28 cellular contexts compared by ENCODE assay signal in the genomic region with DNA sequence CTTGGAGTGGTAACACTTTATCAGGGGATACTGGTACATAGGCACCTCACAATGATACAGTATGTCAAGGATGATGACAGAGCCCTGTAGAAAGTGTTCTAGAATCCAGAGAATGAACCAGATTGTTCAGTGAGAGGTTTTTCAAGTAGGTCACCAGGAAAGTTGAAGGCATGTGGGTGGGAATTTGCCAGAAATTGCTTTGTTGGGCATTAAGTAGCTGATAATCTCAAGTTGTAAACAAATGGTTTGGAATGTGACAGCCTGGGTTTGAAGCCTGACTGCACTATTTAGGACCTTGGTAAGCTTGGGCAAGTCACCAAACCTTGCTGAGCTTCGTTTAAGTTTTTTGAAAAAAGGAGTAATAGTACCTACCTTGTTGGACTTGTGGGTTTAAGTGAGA.
"Had no signal": no experiment of that assay in that cellular context is flagged by ENCODE, and none has a peak within 500 bp of the region (broad histone marks: within the 10 kb centered on the region; RNA-seq: fewer than 3 reads in every experiment).

No MANE protein-coding gene starts in this region.

- H3K4me3 ChIP-seq: colonic mucosa, gastroesophageal sphincter, heart left ventricle, hepatocyte, lung, neural progenitor cell, prostate gland, right atrium auricular region, thoracic aorta, tibial nerve, vagina had no signal

- H3K9me3 Mint-ChIP-seq: dendritic cell treated with granulocyte-macrophage colony-stimulating factor and Interleukin-4, amounts not matched to agents 40 ng/mL and 50 ng/mL, for 4 days had no signal

- H3K4me1 ChIP-seq: colonic mucosa, foreskin keratinocyte, neural progenitor cell, prostate gland had no signal

- H2AFZ ChIP-seq: hepatocyte, neural progenitor cell had no signal

- H3K27me3 Mint-ChIP-seq: dendritic cell treated with granulocyte-macrophage colony-stimulating factor and Interleukin-4, amounts not matched to agents 40 ng/mL and 50 ng/mL, for 4 days had no signal

- H3K27ac Mint-ChIP-seq: dendritic cell treated with granulocyte-macrophage colony-stimulating factor and Interleukin-4, amounts not matched to agents 40 ng/mL and 50 ng/mL, for 4 days; endodermal cell; memory B cell; naive thymus-derived CD4-positive, alpha-beta T cell; nephron; neural progenitor cell; stimulated activated memory B cell treated with anti-CD40 and anti-IgM and Interleukin-4, amounts not matched to agents 10 μg/mL and 1 μg/mL and 100 μg/mL, for 72 hours had no signal

- H3K4me3 Mint-ChIP-seq: dendritic cell treated with granulocyte-macrophage colony-stimulating factor and Interleukin-4, amounts not matched to agents 40 ng/mL and 50 ng/mL, for 4 days; endodermal cell; memory B cell; naive thymus-derived CD4-positive, alpha-beta T cell; nephron; neural progenitor cell; stimulated activated memory B cell treated with anti-CD40 and anti-IgM and Interleukin-4, amounts not matched to agents 10 μg/mL and 1 μg/mL and 100 μg/mL, for 72 hours had no signal

- H3K36me3 ChIP-seq: colonic mucosa, gastroesophageal sphincter, neural progenitor cell, prostate gland, right atrium auricular region, thoracic aorta, tibial nerve, vagina had no signal

- H3K27ac ChIP-seq: colonic mucosa, epithelial cell of prostate, foreskin keratinocyte, gastroesophageal sphincter, heart left ventricle, hepatocyte, neural progenitor cell, prostate gland, right atrium auricular region, thoracic aorta, tibial nerve, vagina had no signal

- DNase-seq: colonic mucosa; effector CD8-positive, alpha-beta T cell; endodermal cell; foreskin keratinocyte; heart left ventricle; islet precursor cell; kidney glomerular epithelial cell; left colon; midbrain; naive thymus-derived CD4-positive, alpha-beta T cell; stimulated activated CD4-positive, alpha-beta T cell treated with anti-CD3 and anti-CD28 coated beads, Interleukin-2, amount 100 ng/mL, for 24 hours; stimulated activated CD4-positive, alpha-beta T cell treated with anti-CD3 and anti-CD28 coated beads, Interleukin-4, amount 100 ng/mL, for 24 hours; stimulated activated naive CD8-positive, alpha-beta T cell treated with anti-CD3 and anti-CD28 coated beads, Interleukin-15, Interleukin-2, amounts not matched to agents 100 U/mL and 50 U/mL, for 24 hours; substantia nigra had no signal

- H3K9me3 ChIP-seq: colonic mucosa, gastroesophageal sphincter, prostate gland, right atrium auricular region, thoracic aorta, vagina had no signal

- H3K4me1 Mint-ChIP-seq: memory B cell; naive thymus-derived CD4-positive, alpha-beta T cell; nephron; neural progenitor cell; stimulated activated memory B cell treated with anti-CD40 and anti-IgM and Interleukin-4, amounts not matched to agents 10 μg/mL and 1 μg/mL and 100 μg/mL, for 72 hours had no signal

- H3K9ac ChIP-seq: neural progenitor cell had no signal

- H3K79me2 ChIP-seq: hepatocyte had no signal

- H3K4me2 ChIP-seq: hepatocyte, neural progenitor cell had no signal

- H3K27me3 ChIP-seq: colonic mucosa, foreskin keratinocyte, gastroesophageal sphincter, heart left ventricle, hepatocyte, neural progenitor cell, right atrium auricular region, tibial nerve, vagina had no signal
